13 cellular contexts compared by ENCODE assay signal in the genomic region with DNA sequence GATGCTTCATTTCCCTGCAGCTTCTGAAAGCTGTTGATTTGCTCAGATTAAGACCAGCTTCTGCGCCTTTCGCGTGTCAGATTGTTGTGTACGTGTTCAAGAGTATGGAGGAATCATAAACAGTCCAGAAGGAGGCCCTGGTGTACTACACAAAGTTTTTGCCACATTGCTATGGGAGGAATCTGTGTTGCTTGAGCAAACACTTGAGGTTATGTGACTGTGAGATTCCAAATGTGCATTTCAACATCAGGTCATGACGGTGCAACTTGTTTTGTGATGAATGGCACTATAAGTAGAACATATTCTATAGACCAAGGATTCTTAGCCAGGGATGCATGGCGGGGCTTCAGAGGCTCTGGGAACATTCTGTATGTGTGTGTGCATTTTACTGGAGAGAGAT. TPM values are rescaled to one million over a fixed set of nuclear protein-coding genes. Genes with fewer than 3 reads are reported as not detected.
A peak's percentile ranks its signal among the peaks of the same experiment; 100 is the strongest.
DNase-seq lines count a peak whose midpoint lies in the region; ATAC-seq and TF ChIP-seq lines count a peak whose summit lies in the region.
"Had no signal": no experiment of that assay in that cellular context is flagged by ENCODE, and none has a peak within 500 bp of the region (broad histone marks: within the 10 kb centered on the region; RNA-seq: fewer than 3 reads in every experiment).

No MANE protein-coding gene starts in this region.

- peaks cover 13% of the 10 kb centered on the region for H3K36me3 Mint-ChIP-seq in mesothelial cell of epicardium

- peaks cover 9% of the 10 kb centered on the region for H3K4me1 Mint-ChIP-seq in mesothelial cell of epicardium

- DNase-seq in SIG-M5 treated with dmso at 0.1 percent for 504 hours (lab: John Stamatoyannopoulos, UW; ENCODE audit: unreplicated experiment) (peak; percentile 42), SIG-M5 (lab: John Stamatoyannopoulos, UW) (no peak), GF-D8 (lab: John Stamatoyannopoulos, UW) (peak; percentile 70), amniotic epithelial cell (ENCODE audit: low read depth) (peak; percentile 97), mesothelial cell of epicardium (ENCODE audit: low spot score in 2 of 2, unreplicated experiment in 2 of 2) (no peak), KBM-7 (no peak)
- DNase-seq: dermis blood vessel endothelial cell, left cardiac atrium, NCI-H1930, nucleus accumbens had no signal

- peaks cover 12% of the 10 kb centered on the region for H3K9me3 Mint-ChIP-seq in mesothelial cell of epicardium

- H3K27ac Mint-ChIP-seq in mesothelial cell of epicardium = peak overlapping the region; percentile 13
- H3K27ac Mint-ChIP-seq: IgD-negative memory B cell had no signal

- no peak for ATAC-seq in HG02938 (IDR thresholded peaks at IDR 0.05; ENCODE audit: unreplicated experiment)
- no peak for ATAC-seq in HG02571 (IDR thresholded peaks at IDR 0.05; ENCODE audit: unreplicated experiment)
- ATAC-seq: left cardiac atrium had no signal

- in situ Hi-C loops in KBM-7 (cut with MboI; ENCODE audit: low pct_unique_long_range_greater_than_20kb, low sequenced_read_pairs) = no loop called here

- TF ChIP-seq CTCF in mesothelial cell of epicardium (IDR thresholded peaks at IDR 0.05; ENCODE audit: unreplicated experiment) = no peak

- no peak overlapping the region for H3K4me3 Mint-ChIP-seq in mesothelial cell of epicardium
- H3K4me3 Mint-ChIP-seq: IgD-negative memory B cell had no signal

- no peaks in the 10 kb centered on the region for H3K27me3 Mint-ChIP-seq in mesothelial cell of epicardium (ENCODE audit: low read depth)
- H3K27me3 Mint-ChIP-seq: IgD-negative memory B cell had no signal

RNA-seq across cellular contexts. Expression of a gene that starts 35.0 kb away (rescaled TPM):
- total RNA-seq in mesothelial cell of epicardium = 185 to 189 TPM (median 187 TPM) in 3 replicates

RNA-seq across cellular contexts. Expression of a gene that starts 50.3 kb away (rescaled TPM):
- total RNA-seq in mesothelial cell of epicardium = 17.0 to 18.2 TPM (median 17.6 TPM) in 3 replicates

Comparison
In these comparisons a context has a peak if more than half of its experiments do, and no peak if none do; other contexts are left out.
1. DNase-seq: peak in SIG-M5 treated with dmso at 0.1 percent for 504 hours (single experiment), GF-D8 (single experiment) and amniotic epithelial cell (single experiment); none in SIG-M5 (single experiment), mesothelial cell of epicardium (0 of 2) and KBM-7 (single experiment).